Comparison of ENCODE assay signal across 8 cellular contexts in the genomic region with DNA sequence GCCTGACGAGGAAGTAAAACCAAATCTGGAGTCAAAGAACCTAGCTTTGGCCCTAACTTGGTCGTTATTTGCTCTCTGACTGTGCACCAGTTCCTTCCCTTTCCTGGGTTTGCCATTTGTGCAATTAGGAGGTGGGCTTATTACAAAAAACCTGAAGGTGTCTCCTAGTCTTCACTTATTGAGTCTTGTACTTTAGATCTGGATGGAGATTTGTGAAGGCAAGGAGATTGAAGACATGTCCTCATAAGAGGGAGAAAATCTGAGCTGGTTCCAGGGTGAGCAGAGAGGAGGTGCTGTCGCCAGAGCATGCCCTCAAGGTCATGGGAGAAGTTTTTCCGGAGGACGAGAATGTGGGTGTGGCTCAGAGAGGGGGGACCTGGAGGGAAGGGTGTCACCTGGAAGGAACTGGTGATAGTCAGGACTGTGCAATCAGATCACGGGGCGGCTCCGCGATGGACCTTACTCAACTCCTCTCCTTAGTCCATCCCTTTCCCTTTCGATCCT. TPM values are rescaled to one million over a fixed set of nuclear protein-coding genes. Genes with fewer than 3 reads are reported as not detected.
DNase-seq lines count a peak whose midpoint lies in the region; ATAC-seq and TF ChIP-seq lines count a peak whose summit lies in the region.

No MANE protein-coding gene starts in this region.

- no peaks in the 10 kb centered on the region for H3K36me3 Mint-ChIP-seq in osteocyte (ENCODE audit: unreplicated experiment)

- H3K4me1 Mint-ChIP-seq in osteocyte (ENCODE audit: unreplicated experiment), result peaks cover 48% of the 10 kb centered on the region

- WGBS in ectodermal cell, 2 experiments, result 21 to 22% methylated on average over 10 of the region's 10 CpGs

- no peak for DNase-seq in MM.1S
- DNase-seq in osteocyte (ENCODE audit: extremely low spot score, unreplicated experiment), result no peak
- DNase-seq in NCI-H1417 (lab: John Stamatoyannopoulos, UW), result no peak
- no peak for DNase-seq in H4 (ENCODE audit: low spot score)
- DNase-seq in NCI-H146 treated with DMSO at 0.1 percent for 48 hours (lab: John Stamatoyannopoulos, UW; ENCODE audit: unreplicated experiment), result no peak

- H3K9me3 ChIP-seq in DOHH2 (ENCODE audit: control insufficient read depth, insufficient read depth, low read length), result no peaks in the 10 kb centered on the region
- no peaks in the 10 kb centered on the region for H3K9me3 ChIP-seq in MM.1S (replicated peaks; ENCODE audit: insufficient read depth, low read length)
- no peaks in the 10 kb centered on the region for H3K9me3 ChIP-seq in ectodermal cell (ENCODE audit: control insufficient read depth, low read length)

- peak overlapping the region; percentile 89 for H3K4me2 ChIP-seq in DOHH2 (ENCODE audit: low read length)
- H3K4me2 ChIP-seq in MM.1S (ENCODE audit: low read depth, low read length), result peak overlapping the region; percentile 61

- H3K4me3 ChIP-seq in DOHH2 (ENCODE audit: low read length), result peak overlapping the region; percentile 76
- H3K4me3 ChIP-seq in MM.1S (ENCODE audit: low read length), result peak overlapping the region; percentile 84
- peak overlapping the region; percentile 7 for H3K4me3 ChIP-seq in ectodermal cell (ENCODE audit: insufficient read depth, low read depth, low read length)

- peaks cover 41% of the 10 kb centered on the region for H3K27me3 ChIP-seq in DOHH2 (ENCODE audit: control insufficient read depth, low read length)
- H3K27me3 ChIP-seq in MM.1S (replicated peaks; ENCODE audit: insufficient read depth, low read length), result no peaks in the 10 kb centered on the region
- peaks cover 29% of the 10 kb centered on the region for H3K27me3 ChIP-seq in ectodermal cell (ENCODE audit: control insufficient read depth, insufficient read depth, low read length, poor library complexity, severe bottlenecking)

- peaks cover 33% of the 10 kb centered on the region for H3K4me1 ChIP-seq in DOHH2 (ENCODE audit: control insufficient read depth, low read length)
- peaks cover 20% of the 10 kb centered on the region for H3K4me1 ChIP-seq in MM.1S (ENCODE audit: low read length)
- peaks cover 4% of the 10 kb centered on the region for H3K4me1 ChIP-seq in ectodermal cell (ENCODE audit: control insufficient read depth, insufficient read depth, low read length)

- no peaks in the 10 kb centered on the region for H4K20me1 ChIP-seq in DOHH2 (ENCODE audit: control insufficient read depth, insufficient read depth, low read depth, low read length)
- H4K20me1 ChIP-seq in MM.1S (ENCODE audit: insufficient read depth, low read length), result no peaks in the 10 kb centered on the region

- no peaks in the 10 kb centered on the region for H3K9me3 Mint-ChIP-seq in osteocyte (ENCODE audit: unreplicated experiment)

- peak overlapping the region; percentile 82 for H3K27ac Mint-ChIP-seq in osteocyte (ENCODE audit: unreplicated experiment)

- H3K36me3 ChIP-seq in DOHH2 (ENCODE audit: control insufficient read depth, low read length), result no peaks in the 10 kb centered on the region
- no peaks in the 10 kb centered on the region for H3K36me3 ChIP-seq in MM.1S (replicated peaks; ENCODE audit: insufficient read depth, low read length)
- H3K36me3 ChIP-seq in ectodermal cell (ENCODE audit: control insufficient read depth, insufficient read depth, low read length), result no peaks in the 10 kb centered on the region

- no peaks in the 10 kb centered on the region for H3F3A ChIP-seq in DOHH2 (ENCODE audit: control insufficient read depth, insufficient read depth)
- no peaks in the 10 kb centered on the region; the same call in 1 of the 2 replicates for H3F3A ChIP-seq in MM.1S (ENCODE audit: insufficient read depth, low read length)

- H3K9ac ChIP-seq in MM.1S (ENCODE audit: low read length), result peak overlapping the region; percentile 33; the same call in 1 of the 2 replicates

- H2AFZ ChIP-seq in MM.1S (ENCODE audit: low read length), result peak overlapping the region; percentile 69

- peak overlapping the region; percentile 100 for H3K4me3 Mint-ChIP-seq in osteocyte (ENCODE audit: unreplicated experiment)

- peak; percentile 31 for TF ChIP-seq CTCF in DOHH2 (IDR thresholded peaks at IDR 0.05; ENCODE audit: low read depth, low read length, poor library complexity, severe bottlenecking)
- TF ChIP-seq CTCF in MM.1S (IDR thresholded peaks at IDR 0.05; ENCODE audit: low read length), result peak; percentile 28
- TF ChIP-seq CTCF in osteocyte (IDR thresholded peaks at IDR 0.05), result peak; percentile 26

- no peaks in the 10 kb centered on the region for H3K27me3 Mint-ChIP-seq in osteocyte (ENCODE audit: unreplicated experiment)

- no peak overlapping the region for H3K27ac ChIP-seq in DOHH2 (ENCODE audit: low read depth, low read length)
- peak overlapping the region; percentile 42; the same call in 1 of the 2 replicates for H3K27ac ChIP-seq in MM.1S (ENCODE audit: low read length)
- H3K27ac ChIP-seq in ectodermal cell (ENCODE audit: insufficient read depth, low read depth, low read length, poor library complexity, severe bottlenecking), result no peak overlapping the region

- H3K79me2 ChIP-seq in DOHH2 (ENCODE audit: control insufficient read depth, low read length), result no peaks in the 10 kb centered on the region
- H3K79me2 ChIP-seq in MM.1S (ENCODE audit: low read length), result peaks cover 6% of the 10 kb centered on the region

- H3K9me2 ChIP-seq in DOHH2 (replicated peaks; ENCODE audit: control insufficient read depth, low read length), result no peaks in the 10 kb centered on the region
- no peaks in the 10 kb centered on the region for H3K9me2 ChIP-seq in MM.1S (replicated peaks; ENCODE audit: insufficient read depth, low read length)

- ATAC-seq in HG03135 (IDR thresholded peaks at IDR 0.05; ENCODE audit: unreplicated experiment), result no peak

RNA-seq across cellular contexts. Expression of gene ACSS2, which starts 0.7 kb away (rescaled TPM):
- polyA plus RNA-seq in ectodermal cell (2013, experiment 1 of 4), result 17.1 TPM
- 15.9 TPM for polyA plus RNA-seq in ectodermal cell (2013, experiment 2 of 4)
- 14.5 TPM for polyA plus RNA-seq in ectodermal cell (2013, experiment 3 of 4)
- polyA plus RNA-seq in ectodermal cell (2013, experiment 4 of 4), result 18.2 TPM
- 28.2 and 31.1 TPM in 2 replicates for total RNA-seq in osteocyte
- total RNA-seq in H4 (2014; rRNA removed; shearing (Covaris generic)), result 14.1 and 18.5 TPM in 2 replicates

RNA-seq across cellular contexts. Expression of gene GGT7, which starts 3.1 kb away (rescaled TPM):
- 40.0 TPM for polyA plus RNA-seq in ectodermal cell (2013, experiment 1 of 4)
- 41.5 TPM for polyA plus RNA-seq in ectodermal cell (2013, experiment 2 of 4)
- polyA plus RNA-seq in ectodermal cell (2013, experiment 3 of 4), result 30.4 TPM
- polyA plus RNA-seq in ectodermal cell (2013, experiment 4 of 4), result 38.3 TPM
- 32.8 and 37.0 TPM in 2 replicates for total RNA-seq in osteocyte
- 0.76 and 0.99 TPM in 2 replicates for total RNA-seq in H4 (2014; rRNA removed; shearing (Covaris generic))

RNA-seq across cellular contexts. Expression of gene NCOA6, which starts 50.3 kb away (rescaled TPM):
- 38.3 TPM for polyA plus RNA-seq in ectodermal cell (2013, experiment 1 of 4)
- polyA plus RNA-seq in ectodermal cell (2013, experiment 2 of 4), result 40.7 TPM
- 34.2 TPM for polyA plus RNA-seq in ectodermal cell (2013, experiment 3 of 4)
- polyA plus RNA-seq in ectodermal cell (2013, experiment 4 of 4), result 32.0 TPM
- total RNA-seq in osteocyte, result 33.4 and 33.9 TPM in 2 replicates
- total RNA-seq in H4 (2014; rRNA removed; shearing (Covaris generic)), result 3.4 and 7.9 TPM in 2 replicates

Comparison
In these comparisons a context has a peak if more than half of its experiments do, and no peak if none do; other contexts are left out.
1. H3K4me3 ChIP-seq: peak in every context shown above with its lines; median percentile 84 in MM.1S; 76 in DOHH2; 7 in ectodermal cell.
2. RNA of gene GGT7, which starts 3.1 kb away (total RNA-seq): 32.8 to 37.0 TPM in osteocyte; 0.76 to 0.99 TPM in H4; every median in the first group is over 10 times any median in the second.
3. Peak in every context shown above with its lines, with median percentiles within 50 percentile points of each other: CTCF ChIP-seq.